Comparison of ENCODE assay signal across 8 cellular contexts in genomic region chr10:95290446-95290800, GRCh38. TPM values are rescaled to one million over a fixed set of nuclear protein-coding genes. Genes with fewer than 3 reads are reported as not detected.
DNase-seq lines count a peak whose midpoint lies in the region; ATAC-seq and TF ChIP-seq lines count a peak whose summit lies in the region.

No MANE protein-coding gene starts in this region.

- H3K4me3 Mint-ChIP-seq in activated B cell treated with CpG ODN at 0.5 μM for 24 hours, result peak overlapping the region; percentile 90

- POLR2A ChIA-PET in activated B cell treated with CpG ODN at 0.5 μM for 24 hours (lab: Charles Lee), result interaction anchor here (0.8 to 1.5 kb wide), 8 partner anchors 14 to 71 kb away, joined by 3 to 12 read pairs (median 4); no protein-coding TSS in a partner anchor

- H3K36me3 Mint-ChIP-seq in activated B cell treated with CpG ODN at 0.5 μM for 24 hours (ENCODE audit: low read depth), result peaks cover 3% of the 10 kb centered on the region

- peak overlapping the region; percentile 49 to 99 (median 89) for H3K27ac ChIP-seq in skin epidermis

- CTCF ChIA-PET in activated B cell treated with CpG ODN at 0.5 μM for 24 hours (lab: Charles Lee), result interaction anchor here (1.6 to 1.8 kb wide), 2 partner anchors 44 to 73 kb away, joined by 8 read pairs; no protein-coding TSS in a partner anchor

- H3K27me3 Mint-ChIP-seq in activated B cell treated with CpG ODN at 0.5 μM for 24 hours, result no peaks in the 10 kb centered on the region

- H3K4me3 ChIP-seq in GM12865 (ENCODE audit: low read depth, low read length), result peak overlapping the region; percentile 98
- H3K4me3 ChIP-seq in skin epidermis, result peak overlapping the region; percentile 48 to 93 (median 66)

- peaks cover 87% of the 10 kb centered on the region for H3K4me1 Mint-ChIP-seq in activated B cell treated with CpG ODN at 0.5 μM for 24 hours

- peak overlapping the region; percentile 88 for H3K27ac Mint-ChIP-seq in activated B cell treated with CpG ODN at 0.5 μM for 24 hours

- intact Hi-C loops in activated B cell treated with CpG ODN at 0.5 μM for 24 hours (cut with micrococcal nuclease), result loop anchor here (1.0 to 10.0 kb wide), 5 partner anchors 24 to 754 kb away; partner anchors contain the start of genes CCNJ and SORBS1
- intact Hi-C loops in left ventricle myocardium superior (cut with micrococcal nuclease), result no loop called here
- intact Hi-C loops in posterior vena cava (cut with DNase I), result loop anchor here in 1 of 2 donors (5.0 kb wide), 1 partner anchor 43 kb away; no protein-coding TSS in a partner anchor

- H3K9me3 Mint-ChIP-seq in activated B cell treated with CpG ODN at 0.5 μM for 24 hours, result no peaks in the 10 kb centered on the region

- ATAC-seq in HG02852 (IDR thresholded peaks at IDR 0.05; ENCODE audit: unreplicated experiment), result peak; percentile 11
- peak; percentile 4 for ATAC-seq in activated B cell treated with CpG ODN at 0.5 μM for 24 hours (ENCODE audit: low read depth)
- peak; percentile 24 for ATAC-seq in left ventricle myocardium superior

- no peak for TF ChIP-seq CTCF in GM12865 (IDR thresholded peaks at IDR 0.05; ENCODE audit: insufficient read depth, low read depth, low read length, missing control alignments)
- no peak for TF ChIP-seq CTCF in activated B cell treated with CpG ODN at 0.5 μM for 24 hours (IDR thresholded peaks at IDR 0.05)

- DNase-seq in GM12865 (ENCODE audit: low read depth), result no peak
- no peak for DNase-seq in activated B cell treated with CpG ODN at 0.5 μM for 24 hours
- no peak for DNase-seq in left ventricle myocardium superior
- no peak for DNase-seq in SIG-M5 (lab: John Stamatoyannopoulos, UW)
- DNase-seq in activated CD4-positive, alpha-beta T cell treated with anti-CD3 and anti-CD28 coated beads, Interleukin-2, amount 50 U/mL, for 48 hours, result no peak
- DNase-seq in posterior vena cava (ENCODE audit: low spot score), result no peak

RNA-seq across cellular contexts. Expression of gene PDLIM1, which starts 0.4 kb away (rescaled TPM):
- total RNA-seq in activated B cell treated with CpG ODN at 0.5 μM for 24 hours (141 and 149 TPM in 2 replicates), left ventricle myocardium superior (231 TPM), posterior vena cava (100 to 1,000 TPM; 133 to 134 TPM)
